1 cellular context compared by ENCODE assay signal in the genomic region with DNA sequence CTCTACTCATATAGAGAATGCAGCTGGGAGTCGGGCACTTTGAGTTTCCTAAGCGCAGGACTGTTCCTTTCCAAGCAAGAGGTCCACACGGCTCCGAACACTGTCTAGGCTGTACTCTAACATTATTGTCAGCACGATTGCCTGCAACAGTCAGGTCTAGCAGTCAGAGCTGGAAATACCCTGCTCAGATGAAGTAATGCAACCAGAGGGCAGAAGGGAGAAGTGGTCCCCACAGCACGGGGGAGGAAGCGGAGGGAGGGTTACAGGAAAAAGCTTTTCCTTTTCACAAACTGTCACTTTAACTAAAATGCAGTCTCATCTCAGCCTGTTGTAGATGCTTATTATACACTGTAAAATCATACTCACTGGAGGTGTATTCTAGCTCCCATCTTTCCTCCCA.
TF ChIP-seq lines count a peak whose summit lies in the region.

No MANE protein-coding gene starts in this region.

TF ChIP-seq in GM12878, 131 proteins besides CTCF, POLR2A, EP300 and RAD21 (continued from another document):
- no peak for TF ChIP-seq POU2F2 (IDR thresholded peaks at IDR 0.05; ENCODE audit: borderline replicate concordance, low read depth, low read length)
- no peak for TF ChIP-seq SMARCA5 (IDR thresholded peaks at IDR 0.05)
